In the genomic region with DNA sequence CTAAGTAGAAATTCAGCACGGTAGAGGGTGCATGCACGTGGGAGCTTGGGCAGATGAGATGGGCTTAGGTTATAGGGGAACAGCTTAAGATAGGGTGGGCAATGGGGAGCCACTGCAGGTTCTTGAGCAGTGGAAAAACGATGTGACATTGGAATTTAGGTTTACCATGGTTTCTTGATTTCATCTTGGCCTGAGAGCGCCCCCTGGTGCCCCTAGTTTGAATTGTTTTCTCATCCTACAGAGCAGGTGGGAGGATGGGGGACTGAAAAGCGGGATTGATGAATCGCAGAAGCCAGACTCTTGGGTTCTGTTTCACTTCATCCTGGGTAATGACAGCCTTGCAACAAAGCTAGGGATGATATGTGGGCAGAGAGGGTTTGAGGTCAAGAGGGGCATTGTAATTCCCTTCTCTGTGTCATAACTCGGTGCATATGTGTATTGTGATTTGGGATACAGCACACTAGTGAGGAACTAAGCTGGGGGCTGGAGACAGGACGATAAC, we compare ENCODE assay signal across 8 cellular contexts. TPM values are rescaled to one million over a fixed set of nuclear protein-coding genes. Genes with fewer than 3 reads are reported as not detected.
A peak's percentile ranks its signal among the peaks of the same experiment; 100 is the strongest.
DNase-seq lines count a peak whose midpoint lies in the region; ATAC-seq and TF ChIP-seq lines count a peak whose summit lies in the region.

No MANE protein-coding gene starts in this region.

- H2AFZ ChIP-seq in neuronal stem cell (ENCODE audit: low read length): peak overlapping the region; percentile 33

- TF ChIP-seq CTCF in thoracic aorta (IDR thresholded peaks at IDR 0.05): peak; percentile 84

- H3K27me3 ChIP-seq in neuronal stem cell (ENCODE audit: control insufficient read depth in 3 of 3, insufficient read depth in 3 of 3, low read depth in 1 of 3, low read length in 3 of 3): no peaks in the 10 kb centered on the region
- no peaks in the 10 kb centered on the region for H3K27me3 ChIP-seq in thoracic aorta (replicated peaks; ENCODE audit: insufficient read depth)

- no peaks in the 10 kb centered on the region for H3K9me3 ChIP-seq in neuronal stem cell (replicated peaks in 1 of 2; ENCODE audit: control insufficient read depth in 2 of 2, insufficient read depth in 1 of 2, low read depth in 1 of 2, low read length in 2 of 2)
- H3K9me3 ChIP-seq in thoracic aorta: no peaks in the 10 kb centered on the region

- ATAC-seq in thoracic aorta (ENCODE audit: insufficient number of reproducible peaks, low FRiP score, low read depth) (no peak), HG02798 (IDR thresholded peaks at IDR 0.05; ENCODE audit: poor library complexity, unreplicated experiment) (no peak)

- H3K27ac ChIP-seq in neuronal stem cell (replicated peaks; ENCODE audit: low read length): no peak overlapping the region
- H3K27ac ChIP-seq in thoracic aorta: no peak overlapping the region

- no peak overlapping the region for H4K8ac ChIP-seq in neuronal stem cell (ENCODE audit: low read depth, low read length)

- no peak overlapping the region for H2BK120ac ChIP-seq in neuronal stem cell (ENCODE audit: low read depth, low read length)

- H3K9ac ChIP-seq in neuronal stem cell (ENCODE audit: low read depth, low read length, poor library complexity): no peak overlapping the region

- H2AK5ac ChIP-seq in neuronal stem cell (ENCODE audit: low read depth, low read length): no peak overlapping the region

- no peak overlapping the region for H2BK12ac ChIP-seq in neuronal stem cell (ENCODE audit: low read length)

- H3K79me1 ChIP-seq in neuronal stem cell (ENCODE audit: low read depth, low read length): no peaks in the 10 kb centered on the region

- DNase-seq in CD1c-positive myeloid dendritic cell (ENCODE audit: extremely low spot score) (peak; percentile 80), HS-5 (ENCODE audit: low read depth) (peak; percentile 23), OCI-M1 (lab: John Stamatoyannopoulos, UW) (peak; percentile 85), fibroblast of gingiva (ENCODE audit: low read depth) (peak; percentile 35), neuronal stem cell (ENCODE audit: low spot score) (no peak), thoracic aorta (ENCODE audit: low spot score) (no peak)
- peak; percentile 82 for DNase-seq in activated T-cell treated with anti-CD3 and anti-CD28 coated beads, Interleukin-2, amount 50 U/mL, for 1 hour

- H2BK5ac ChIP-seq in neuronal stem cell (ENCODE audit: low read length): no peak overlapping the region

- no peak overlapping the region for H3K4me2 ChIP-seq in neuronal stem cell (ENCODE audit: insufficient read depth, low read length, poor library complexity, severe bottlenecking)

- H3K36me3 ChIP-seq in neuronal stem cell (replicated peaks in 1 of 2; ENCODE audit: control insufficient read depth in 2 of 2, insufficient read depth in 2 of 2, low read length in 2 of 2) (no peaks in the 10 kb centered on the region), thoracic aorta (no peaks in the 10 kb centered on the region)

- no peak overlapping the region for H3K23ac ChIP-seq in neuronal stem cell (ENCODE audit: low read depth, low read length, poor library complexity)

- peak overlapping the region; percentile 1 for H3K18ac ChIP-seq in neuronal stem cell (ENCODE audit: low read length)

- WGBS in neuronal stem cell (ENCODE audit: extremely low coverage in 2 of 2, insufficient read length in 2 of 2, insufficient replicate concordance in 1 of 2), 2 donors: no CpG with 5 or more reads among the region's 8 CpGs

- H3K4ac ChIP-seq in neuronal stem cell (ENCODE audit: low read length): no peak overlapping the region

- peaks cover 18 to 22% of the 10 kb centered on the region in 2 donors for H3K4me1 ChIP-seq in neuronal stem cell (ENCODE audit: control insufficient read depth in 2 of 2, insufficient read depth in 1 of 2, low read depth in 1 of 2, low read length in 2 of 2)
- peaks cover 18 to 45% of the 10 kb centered on the region in 2 donors for H3K4me1 ChIP-seq in thoracic aorta (ENCODE audit: control insufficient read depth in 1 of 2, low read depth in 2 of 2)

- H2BK15ac ChIP-seq in neuronal stem cell (ENCODE audit: low read length): no peak overlapping the region

- no peak overlapping the region for H4K91ac ChIP-seq in neuronal stem cell (ENCODE audit: low read depth, low read length, poor library complexity)

- no peak overlapping the region for H3K14ac ChIP-seq in neuronal stem cell (ENCODE audit: low read length)

- H3K4me3 ChIP-seq in neuronal stem cell (ENCODE audit: low read length in 2 of 2) (no peak overlapping the region), thoracic aorta (no peak overlapping the region)

RNA-seq across cellular contexts. Expression of a gene that starts 6.7 kb away (rescaled TPM):
- 20.2 TPM for polyA plus RNA-seq in neuronal stem cell (2013, experiment 1 of 2)
- polyA plus RNA-seq in neuronal stem cell (2013, experiment 2 of 2): 19.8 TPM
- total RNA-seq in thoracic aorta: 1,000 to 10,000 TPM; 3,387 to 6,698 TPM

RNA-seq across cellular contexts. Expression of a gene that starts 10.7 kb away (rescaled TPM):
- polyA plus RNA-seq in neuronal stem cell (2013, experiment 1 of 2): 79.3 TPM
- 79.8 TPM for polyA plus RNA-seq in neuronal stem cell (2013, experiment 2 of 2)
- 10 to 100 TPM; 11.0 to 12.1 TPM for total RNA-seq in thoracic aorta

RNA-seq across cellular contexts. Expression of a gene that starts 17.1 kb away (rescaled TPM):
- 3.1 TPM for polyA plus RNA-seq in neuronal stem cell (2013, experiment 1 of 2)
- 3.3 TPM for polyA plus RNA-seq in neuronal stem cell (2013, experiment 2 of 2)
- 10 to 100 TPM; 53.2 to 98.2 TPM for total RNA-seq in thoracic aorta

RNA-seq across cellular contexts. Expression of a gene that starts 22.9 kb away (rescaled TPM):
- not detected for polyA plus RNA-seq in neuronal stem cell (2013, experiment 1 of 2)
- polyA plus RNA-seq in neuronal stem cell (2013, experiment 2 of 2): not detected
- under 1 TPM in 1 of 2 donors, not detected in 1; 0.27 TPM for total RNA-seq in thoracic aorta

RNA-seq across cellular contexts. Expression of a gene that starts 57.9 kb away (rescaled TPM):
- 4.2 TPM for polyA plus RNA-seq in neuronal stem cell (2013, experiment 1 of 2)
- 4.4 TPM for polyA plus RNA-seq in neuronal stem cell (2013, experiment 2 of 2)
- total RNA-seq in thoracic aorta: 1 to 10 TPM in 1 of 2 donors, under 1 TPM in 1; 0.68 to 2.1 TPM

Comparison
In these comparisons a context has a peak if more than half of its experiments do, and no peak if none do; other contexts are left out.
1. DNase-seq: peak in CD1c-positive myeloid dendritic cell (single experiment), HS-5 (single experiment), OCI-M1 (single experiment), activated T-cell treated with anti-CD3 and anti-CD28 coated beads, Interleukin-2, amount 50 U/mL, for 1 hour (single experiment) and fibroblast of gingiva (single experiment); none in neuronal stem cell (single experiment) and thoracic aorta (single experiment).